19 cellular contexts compared by ENCODE assay signal in genomic region chr14:56796259-56796658, GRCh38. TPM values are rescaled to one million over a fixed set of nuclear protein-coding genes. Genes with fewer than 3 reads are reported as not detected.
DNase-seq lines count a peak whose midpoint lies in the region; TF ChIP-seq lines count a peak whose summit lies in the region.
"Had no signal": no experiment of that assay in that cellular context is flagged by ENCODE, and none has a peak within 500 bp of the region (broad histone marks: within the 10 kb centered on the region; RNA-seq: fewer than 3 reads in every experiment).

No MANE protein-coding gene starts in this region.

- no peak overlapping the region for H3K9ac ChIP-seq in endodermal cell (ENCODE audit: extremely low read depth, low read length, poor library complexity, severe bottlenecking)
- H3K9ac ChIP-seq in neural progenitor cell = no peak overlapping the region
- H3K9ac ChIP-seq: BLaER1 had no signal

- peaks cover 71% of the 10 kb centered on the region for H3F3A ChIP-seq in neural progenitor cell (ENCODE audit: low read depth)

- H3K36me3 Mint-ChIP-seq in IgD-negative memory B cell (peaks cover 2% of the 10 kb centered on the region), endodermal cell (ENCODE audit: low read depth) (peaks cover 12% of the 10 kb centered on the region), neural progenitor cell (peaks cover 3% of the 10 kb centered on the region)
- H3K36me3 Mint-ChIP-seq: CD8-positive, alpha-beta T cell had no signal

- DNase-seq in NCI-H2081 (lab: John Stamatoyannopoulos, UW) (peak; percentile 5 to 57), NCI-H2081 treated with DMSO at 0.1 percent for 48 hours (lab: John Stamatoyannopoulos, UW) (no peak), endodermal cell (peak; percentile 75), neural progenitor cell (ENCODE audit: low spot score) (peak; percentile 41), G401 (ENCODE audit: low spot score) (no peak), coronary artery (ENCODE audit: low spot score) (no peak)
- DNase-seq in activated naive CD4-positive, alpha-beta T cell (lab: John Stamatoyannopoulos, UW) = no peak
- DNase-seq: CD8-positive, alpha-beta T cell; DMS79 treated with DMSO at 0.1 percent for 48 hours; GOT3; MV-4-11; NCI-H2029; NCI-H524; PC-3 had no signal

- peaks cover 61% of the 10 kb centered on the region for H4K20me1 ChIP-seq in neural progenitor cell (ENCODE audit: low read depth)
- H4K20me1 ChIP-seq: BLaER1 had no signal

- H3K4me3 ChIP-seq in endodermal cell (ENCODE audit: low read length) (no peak overlapping the region), neural progenitor cell (no peak overlapping the region), coronary artery (no peak overlapping the region)
- H3K4me3 ChIP-seq: BLaER1, GM12878 had no signal

- H3K36me3 ChIP-seq in endodermal cell (ENCODE audit: control insufficient read depth, insufficient read depth, low read length) = peaks cover 20% of the 10 kb centered on the region
- H3K36me3 ChIP-seq in neural progenitor cell = peaks cover 18% of the 10 kb centered on the region
- H3K36me3 ChIP-seq: BLaER1 had no signal

- H3K27ac Mint-ChIP-seq in IgD-negative memory B cell (no peak overlapping the region), endodermal cell (peak overlapping the region; percentile 81), neural progenitor cell (no peak overlapping the region)
- H3K27ac Mint-ChIP-seq: CD8-positive, alpha-beta T cell had no signal

- H3K4me2 ChIP-seq in neural progenitor cell = peak overlapping the region; percentile 97
- H3K4me2 ChIP-seq: BLaER1 had no signal

- peaks cover 11% of the 10 kb centered on the region for H3K4me1 ChIP-seq in endodermal cell (ENCODE audit: control insufficient read depth, insufficient read depth, low read length)
- H3K4me1 ChIP-seq in neural progenitor cell = peaks cover 71% of the 10 kb centered on the region
- H3K4me1 ChIP-seq: BLaER1 had no signal

- H3K9me3 ChIP-seq in endodermal cell (ENCODE audit: control insufficient read depth, low read length) (no peaks in the 10 kb centered on the region), neural progenitor cell (ENCODE audit: low read depth) (no peaks in the 10 kb centered on the region)

- H3K27me3 Mint-ChIP-seq in IgD-negative memory B cell = peaks cover 59% of the 10 kb centered on the region
- peaks cover 13% of the 10 kb centered on the region for H3K27me3 Mint-ChIP-seq in endodermal cell (ENCODE audit: insufficient read depth)
- peaks cover 55% of the 10 kb centered on the region for H3K27me3 Mint-ChIP-seq in neural progenitor cell (ENCODE audit: insufficient read depth, low read depth)

- peaks cover 23% of the 10 kb centered on the region for H3K79me2 ChIP-seq in neural progenitor cell (ENCODE audit: low read depth)

- TF ChIP-seq CTCF in endodermal cell (conservative IDR thresholded peaks at IDR 0.05) (peak; percentile 35), neural progenitor cell (IDR thresholded peaks at IDR 0.05) (peak; percentile 7), coronary artery (IDR thresholded peaks at IDR 0.05) (no peak)

- peaks cover 0 to 4% (median 0%) of the 10 kb centered on the region in 3 donors for H3K9me3 Mint-ChIP-seq in IgD-negative memory B cell
- no peaks in the 10 kb centered on the region for H3K9me3 Mint-ChIP-seq in endodermal cell
- H3K9me3 Mint-ChIP-seq in neural progenitor cell = peaks cover 2% of the 10 kb centered on the region
- H3K9me3 Mint-ChIP-seq: CD8-positive, alpha-beta T cell had no signal

- H3K4me3 Mint-ChIP-seq in IgD-negative memory B cell (peak overlapping the region in 3 of 4 donors; percentile 12 to 35 (median 34)), endodermal cell (peak overlapping the region; percentile 86), neural progenitor cell (peak overlapping the region; percentile 44)
- H3K4me3 Mint-ChIP-seq: CD8-positive, alpha-beta T cell had no signal

- WGBS in endodermal cell (ENCODE audit: insufficient coverage in 1 of 2, insufficient read length in 1 of 2), 2 experiments = 8 to 20% methylated on average over 1 to 4 of the region's 4 CpGs

- H3K27ac ChIP-seq in endodermal cell (ENCODE audit: low read depth, low read length) (no peak overlapping the region), neural progenitor cell (no peak overlapping the region), coronary artery (no peak overlapping the region)
- H3K27ac ChIP-seq: BLaER1, RWPE1 had no signal

- no peak overlapping the region for H2AFZ ChIP-seq in neural progenitor cell (replicated peaks)

- in situ Hi-C loops in G401 (cut with HindIII; ENCODE audit: low sequenced_read_pairs) = no loop called here

- H3K4me1 Mint-ChIP-seq in IgD-negative memory B cell (peaks cover 0 to 10% (median 7%) of the 10 kb centered on the region in 3 donors), endodermal cell (peaks cover 63% of the 10 kb centered on the region), neural progenitor cell (peaks cover 42% of the 10 kb centered on the region)

- H3K27me3 ChIP-seq in endodermal cell (ENCODE audit: control insufficient read depth, insufficient read depth, low read length, poor library complexity, severe bottlenecking) (no peaks in the 10 kb centered on the region), neural progenitor cell (peaks cover 63% of the 10 kb centered on the region)
- H3K27me3 ChIP-seq: BLaER1 had no signal

RNA-seq across cellular contexts. Expression of gene OTX2, which starts 14.0 kb away (rescaled TPM):
- not detected for polyA plus RNA-seq in IgD-negative memory B cell
- total RNA-seq in endodermal cell (100 to 1,000 TPM; 321 to 348 TPM), neural progenitor cell (ENCODE audit: low replicate concordance) (453 and 513 TPM in 2 replicates)
- polyA plus RNA-seq in endodermal cell (2013, experiment 1 of 2) = 103 TPM
- polyA plus RNA-seq in endodermal cell (2013, experiment 2 of 2) = 110 TPM
- total RNA-seq in G401 (2014; rRNA removed; shearing (Covaris generic)) = 105 and 128 TPM in 2 replicates
- total RNA-seq: A172; CD8-positive, alpha-beta T cell; GM12878; PC-3 had no signal
- polyA plus RNA-seq: GM12878 had no signal

Comparison
In these comparisons a context has a peak if more than half of its experiments do, and no peak if none do; other contexts are left out.
1. DNase-seq: peak in NCI-H2081 (2 of 2), endodermal cell (single experiment) and neural progenitor cell (single experiment); none in NCI-H2081 treated with DMSO at 0.1 percent for 48 hours (single experiment), G401 (single experiment), coronary artery (single experiment) and activated naive CD4-positive, alpha-beta T cell (0 of 4).
2. H3K4me3 Mint-ChIP-seq: peak in every context shown above with its lines; median percentile 86 in endodermal cell; 44 in neural progenitor cell; 34 in IgD-negative memory B cell.